ENCODE assay signal across 8 cellular contexts in the genomic region with DNA sequence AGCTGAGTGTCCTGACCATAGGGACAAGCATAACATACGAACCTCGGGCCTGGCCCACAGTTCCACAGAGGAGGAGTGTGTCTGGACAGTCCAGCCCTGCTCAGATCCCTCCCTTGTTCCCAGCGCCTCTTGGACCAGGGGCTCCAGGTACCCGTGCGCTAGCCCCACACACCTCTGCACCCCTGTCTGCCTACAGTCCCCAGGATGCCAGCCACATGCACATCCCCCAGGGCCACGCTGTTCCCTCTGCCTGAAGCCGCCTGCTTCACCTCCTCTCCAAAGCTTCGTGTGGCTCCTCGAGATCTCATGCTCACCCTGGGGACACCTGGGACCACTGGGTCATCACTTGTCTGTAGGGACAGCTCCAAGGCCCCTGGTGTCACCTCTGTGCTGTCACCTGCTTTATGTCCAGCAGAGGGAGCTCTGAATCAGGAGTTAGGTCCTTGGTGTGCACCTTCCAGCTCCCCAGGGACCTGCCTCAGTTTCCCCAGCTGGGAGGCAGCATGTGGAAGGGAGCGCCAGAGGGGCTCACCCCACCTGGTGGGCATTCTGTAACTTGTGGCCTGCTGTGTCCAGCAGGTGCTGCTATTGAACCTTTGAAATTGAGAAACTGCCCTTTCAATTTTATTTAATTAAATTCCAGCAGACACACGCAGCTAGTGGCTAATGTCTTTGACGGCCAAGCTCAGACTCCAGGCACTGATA. TPM values are rescaled to one million over a fixed set of nuclear protein-coding genes. Genes with fewer than 3 reads are reported as not detected.
DNase-seq lines count a peak whose midpoint lies in the region; ATAC-seq and TF ChIP-seq lines count a peak whose summit lies in the region.

No MANE protein-coding gene starts in this region.

- no peak overlapping the region for H3K4me2 ChIP-seq in OCI-LY7 (ENCODE audit: low read length)

- H2AFZ ChIP-seq in OCI-LY7 (ENCODE audit: low read length) = no peak overlapping the region

- no peaks in the 10 kb centered on the region for H3K4me1 Mint-ChIP-seq in activated T-helper 2 cell treated with anti-CD3 and anti-CD28 coated beads, Interferon-gamma antibody, Interleukin-2, Interleukin-4, amounts not matched to agents 10 μg/mL and 5 μg/mL and 100 μg/mL, durations not matched to agents 14 hours and 24 hours and 36 hours (ENCODE audit: low read depth)
- peaks cover 9% of the 10 kb centered on the region for H3K4me1 Mint-ChIP-seq in glutamatergic neuron (ENCODE audit: low read depth, unreplicated experiment)

- intact Hi-C loops in OCI-LY7 (cut with micrococcal nuclease; ENCODE audit: unreplicated experiment) (loop anchor here (1.0 to 2.0 kb wide), 2 partner anchors 28 to 68 kb away; no protein-coding TSS in a partner anchor), spleen (cut with DNase I; ENCODE audit: low total_unique reads) (no loop called here)
- intact Hi-C loops in activated T-helper 2 cell treated with anti-CD3 and anti-CD28 coated beads, Interferon-gamma antibody, Interleukin-2, Interleukin-4, amounts not matched to agents 10 μg/mL and 5 μg/mL and 100 μg/mL, durations not matched to agents 14 hours and 24 hours and 36 hours (cut with micrococcal nuclease) = loop anchor here (2.0 kb wide), 1 partner anchor 68 kb away; no protein-coding TSS in a partner anchor

- H3K4me3 ChIP-seq in OCI-LY7 (ENCODE audit: low read depth, low read length, poor library complexity, severe bottlenecking) (no peak overlapping the region), spleen (no peak overlapping the region)

- no peaks in the 10 kb centered on the region for H3K9me2 ChIP-seq in OCI-LY7 (ENCODE audit: insufficient read depth, low read length)

- TF ChIP-seq POLR2A in spleen (IDR thresholded peaks at IDR 0.05) = no peak

- DNase-seq in activated gamma-delta T cell treated with Interleukin-2 at 50 U/mL for 16 hours (peak; percentile 43), activated gamma-delta T cell (lab: John Stamatoyannopoulos, UW) (no peak), OCI-LY7 (ENCODE audit: low spot score) (peak; percentile 58), glutamatergic neuron (no peak), spleen (no peak)
- DNase-seq in activated T-helper 2 cell treated with anti-CD3 and anti-CD28 coated beads, Interferon-gamma antibody, Interleukin-2, Interleukin-4, amounts not matched to agents 10 μg/mL and 5 μg/mL and 100 μg/mL, durations not matched to agents 14 hours and 24 hours and 36 hours (ENCODE audit: low spot score) = peak; percentile 27

- H3K9me3 Mint-ChIP-seq in activated T-helper 2 cell treated with anti-CD3 and anti-CD28 coated beads, Interferon-gamma antibody, Interleukin-2, Interleukin-4, amounts not matched to agents 10 μg/mL and 5 μg/mL and 100 μg/mL, durations not matched to agents 14 hours and 24 hours and 36 hours = no peaks in the 10 kb centered on the region
- peaks cover 4% of the 10 kb centered on the region for H3K9me3 Mint-ChIP-seq in glutamatergic neuron (ENCODE audit: unreplicated experiment)

- ATAC-seq in GM21576 (IDR thresholded peaks at IDR 0.05; ENCODE audit: unreplicated experiment) (no peak), HG03571 (IDR thresholded peaks at IDR 0.05; ENCODE audit: unreplicated experiment) (no peak)

- H4K20me1 ChIP-seq in OCI-LY7 (ENCODE audit: insufficient read depth, low read length) = no peaks in the 10 kb centered on the region

- no peak overlapping the region for H3K4me3 Mint-ChIP-seq in activated T-helper 2 cell treated with anti-CD3 and anti-CD28 coated beads, Interferon-gamma antibody, Interleukin-2, Interleukin-4, amounts not matched to agents 10 μg/mL and 5 μg/mL and 100 μg/mL, durations not matched to agents 14 hours and 24 hours and 36 hours (ENCODE audit: low read depth)
- no peak overlapping the region for H3K4me3 Mint-ChIP-seq in glutamatergic neuron (ENCODE audit: unreplicated experiment)

- WGBS in spleen, 5 donors = 44 to 55% (median 50%) methylated on average over 12 of the region's 12 CpGs

- POLR2A ChIA-PET in OCI-LY7 (lab: Charles Lee) = interaction anchor here (0.9 kb wide), 1 partner anchor 10 kb away, joined by 3 read pairs; no protein-coding TSS in a partner anchor

- H3K9me3 ChIP-seq in OCI-LY7 (ENCODE audit: low read length) (no peaks in the 10 kb centered on the region), spleen (no peaks in the 10 kb centered on the region)

- peaks cover 0 to 26% (median 0%) of the 10 kb centered on the region in 7 donors for H3K27me3 ChIP-seq in spleen (replicated peaks in 1 of 7)

- H3K27ac ChIP-seq in OCI-LY7 (ENCODE audit: low read depth, low read length, poor library complexity, severe bottlenecking) = no peak overlapping the region
- H3K27ac ChIP-seq in spleen = no peak overlapping the region

- H3K27ac Mint-ChIP-seq in activated T-helper 2 cell treated with anti-CD3 and anti-CD28 coated beads, Interferon-gamma antibody, Interleukin-2, Interleukin-4, amounts not matched to agents 10 μg/mL and 5 μg/mL and 100 μg/mL, durations not matched to agents 14 hours and 24 hours and 36 hours = no peak overlapping the region
- H3K27ac Mint-ChIP-seq in glutamatergic neuron (ENCODE audit: unreplicated experiment) = no peak overlapping the region

- peak; percentile 88 for TF ChIP-seq CTCF in OCI-LY7 (conservative IDR thresholded peaks at IDR 0.05; ENCODE audit: low read length)
- peak; percentile 93 for TF ChIP-seq CTCF in glutamatergic neuron (IDR thresholded peaks at IDR 0.05; ENCODE audit: partially characterized antibody, unreplicated experiment)
- peak; percentile 29 to 85 (median 73) for TF ChIP-seq CTCF in spleen (IDR thresholded peaks at IDR 0.05 in 8 of 11, conservative IDR thresholded peaks at IDR 0.05 in 3 of 11)

- peaks cover 7% of the 10 kb centered on the region for H3K27me3 Mint-ChIP-seq in activated T-helper 2 cell treated with anti-CD3 and anti-CD28 coated beads, Interferon-gamma antibody, Interleukin-2, Interleukin-4, amounts not matched to agents 10 μg/mL and 5 μg/mL and 100 μg/mL, durations not matched to agents 14 hours and 24 hours and 36 hours (ENCODE audit: low read depth)
- peaks cover 7% of the 10 kb centered on the region for H3K27me3 Mint-ChIP-seq in glutamatergic neuron (ENCODE audit: unreplicated experiment)

- no peaks in the 10 kb centered on the region for H3K36me3 ChIP-seq in OCI-LY7 (ENCODE audit: insufficient read depth, low read length)
- no peaks in the 10 kb centered on the region for H3K36me3 ChIP-seq in spleen

- no peaks in the 10 kb centered on the region for H3K79me2 ChIP-seq in OCI-LY7 (ENCODE audit: insufficient read depth, low read depth, low read length)

- H3K4me1 ChIP-seq in OCI-LY7 (ENCODE audit: insufficient read depth, low read length, poor library complexity, severe bottlenecking) (no peaks in the 10 kb centered on the region), spleen (no peaks in the 10 kb centered on the region)

- no peaks in the 10 kb centered on the region for H3K36me3 Mint-ChIP-seq in activated T-helper 2 cell treated with anti-CD3 and anti-CD28 coated beads, Interferon-gamma antibody, Interleukin-2, Interleukin-4, amounts not matched to agents 10 μg/mL and 5 μg/mL and 100 μg/mL, durations not matched to agents 14 hours and 24 hours and 36 hours (ENCODE audit: low read depth)
- H3K36me3 Mint-ChIP-seq in glutamatergic neuron (ENCODE audit: unreplicated experiment) = no peaks in the 10 kb centered on the region

- BruUV-seq in OCI-LY7 (replicated peaks; lab: Mats Ljungman, UMichigan) = no TSS peak

- CTCF ChIA-PET in OCI-LY7 (lab: Charles Lee; ENCODE audit: unreplicated experiment) = interaction anchor here (0.7 to 1.0 kb wide), 2 partner anchors 12 to 36 kb away, joined by 4 to 6 read pairs; a partner anchor contains a TSS

RNA-seq across cellular contexts. Expression of a gene that starts 7.3 kb away (rescaled TPM):
- 26.7 and 31.3 TPM in 2 replicates for total RNA-seq in OCI-LY7 (2014; rRNA removed; shearing (Covaris generic))
- total RNA-seq in OCI-LY7 (2022) = 42.3 and 42.7 TPM in 2 replicates
- total RNA-seq in activated T-helper 2 cell treated with anti-CD3 and anti-CD28 coated beads, Interferon-gamma antibody, Interleukin-2, Interleukin-4, amounts not matched to agents 10 μg/mL and 5 μg/mL and 100 μg/mL, durations not matched to agents 14 hours and 24 hours and 36 hours = 43.7 and 44.7 TPM in 2 replicates
- 43.3 TPM for total RNA-seq in glutamatergic neuron (ENCODE audit: unreplicated experiment)
- total RNA-seq in spleen = 10 to 100 TPM; 30.8 to 41.6 (median 35.9) TPM
- polyA plus RNA-seq in spleen = 10 to 100 TPM; 18.8 to 24.3 (median 21.2) TPM

RNA-seq across cellular contexts. Expression of a gene that starts 12.4 kb away (rescaled TPM):
- total RNA-seq in OCI-LY7 (2014; rRNA removed; shearing (Covaris generic)) = not detected in 2 replicates
- total RNA-seq in OCI-LY7 (2022) = 0.39 and 0.42 TPM in 2 replicates
- total RNA-seq in activated T-helper 2 cell treated with anti-CD3 and anti-CD28 coated beads, Interferon-gamma antibody, Interleukin-2, Interleukin-4, amounts not matched to agents 10 μg/mL and 5 μg/mL and 100 μg/mL, durations not matched to agents 14 hours and 24 hours and 36 hours = not detected in 2 replicates
- total RNA-seq in glutamatergic neuron (ENCODE audit: unreplicated experiment) = not detected
- 1 to 10 TPM in 3 of 7 donors, under 1 TPM in 2, not detected in 2; 0.40 to 1.3 (median 1.0) TPM for total RNA-seq in spleen
- polyA plus RNA-seq in spleen = 1 to 10 TPM; 1.1 to 2.9 (median 1.4) TPM

RNA-seq across cellular contexts. Expression of a gene that starts 31.0 kb away (rescaled TPM):
- not detected in 2 replicates for total RNA-seq in OCI-LY7 (2014; rRNA removed; shearing (Covaris generic))
- total RNA-seq in OCI-LY7 (2022) = not detected in 2 replicates
- not detected in 2 replicates for total RNA-seq in activated T-helper 2 cell treated with anti-CD3 and anti-CD28 coated beads, Interferon-gamma antibody, Interleukin-2, Interleukin-4, amounts not matched to agents 10 μg/mL and 5 μg/mL and 100 μg/mL, durations not matched to agents 14 hours and 24 hours and 36 hours
- 183 TPM for total RNA-seq in glutamatergic neuron (ENCODE audit: unreplicated experiment)
- not detected for total RNA-seq in spleen
- polyA plus RNA-seq in spleen = under 1 TPM in 1 of 3 donors, not detected in 2; 0.09 TPM

RNA-seq across cellular contexts. Expression of a gene that starts 49.3 kb away (rescaled TPM):
- total RNA-seq in OCI-LY7 (2014; rRNA removed; shearing (Covaris generic)) = 50.4 and 57.9 TPM in 2 replicates
- total RNA-seq in OCI-LY7 (2022) (105 and 116 TPM in 2 replicates), glutamatergic neuron (ENCODE audit: unreplicated experiment) (93.6 TPM), spleen (100 to 1,000 TPM in 3 of 7 donors, 10 to 100 TPM in 4; 51.9 to 105 (median 91.7) TPM)
- 93.8 and 94.4 TPM in 2 replicates for total RNA-seq in activated T-helper 2 cell treated with anti-CD3 and anti-CD28 coated beads, Interferon-gamma antibody, Interleukin-2, Interleukin-4, amounts not matched to agents 10 μg/mL and 5 μg/mL and 100 μg/mL, durations not matched to agents 14 hours and 24 hours and 36 hours
- polyA plus RNA-seq in spleen = 100 to 1,000 TPM in 2 of 3 donors, 10 to 100 TPM in 1; 44.4 to 165 (median 112) TPM

Comparison
In these comparisons a context has a peak if more than half of its experiments do, and no peak if none do; other contexts are left out.
1. DNase-seq: peak in activated gamma-delta T cell treated with Interleukin-2 at 50 U/mL for 16 hours (single experiment), OCI-LY7 (single experiment) and activated T-helper 2 cell treated with anti-CD3 and anti-CD28 coated beads, Interferon-gamma antibody, Interleukin-2, Interleukin-4, amounts not matched to agents 10 μg/mL and 5 μg/mL and 100 μg/mL, durations not matched to agents 14 hours and 24 hours and 36 hours (single experiment); none in activated gamma-delta T cell (single experiment), glutamatergic neuron (single experiment) and spleen (single experiment).
2. RNA of a gene that starts 31.0 kb away (total RNA-seq): 183 TPM in glutamatergic neuron (single experiment); not detected in OCI-LY7, not detected in activated T-helper 2 cell treated with anti-CD3 and anti-CD28 coated beads, Interferon-gamma antibody, Interleukin-2, Interleukin-4, amounts not matched to agents 10 μg/mL and 5 μg/mL and 100 μg/mL, durations not matched to agents 14 hours and 24 hours and 36 hours and not detected in spleen; every median in the first group is over 100 times any median in the second.
3. Peak in every context shown above with its lines, with median percentiles within 50 percentile points of each other: CTCF ChIP-seq.